ENCODE assay signal across 1 cellular context in genomic region chr19:18518639-18519038, GRCh38.
TF ChIP-seq lines count a peak whose summit lies in the region.

No MANE protein-coding gene starts in this region.

TF ChIP-seq in HepG2, 621 proteins besides CTCF, POLR2A, EP300 and RAD21 (continued from another document and continues in another):
- no peak for TF ChIP-seq SNAI1 (CRISPR knock-in tag; IDR thresholded peaks at IDR 0.05; ENCODE audit: borderline replicate concordance)
- peak; percentile 49; the same call in 1 of the 2 replicates for TF ChIP-seq SIX1 (CRISPR knock-in tag; IDR thresholded peaks at IDR 0.05; ENCODE audit: borderline replicate concordance)
- no peak for TF ChIP-seq ZNF121 (CRISPR knock-in tag; IDR thresholded peaks at IDR 0.05)
- peak; percentile 93 for TF ChIP-seq ZNF710 (CRISPR knock-in tag; IDR thresholded peaks at IDR 0.05; ENCODE audit: borderline replicate concordance)
- TF ChIP-seq ZFP91 (CRISPR knock-in tag; IDR thresholded peaks at IDR 0.05; ENCODE audit: borderline replicate concordance) = no peak
- TF ChIP-seq POLR2G (IDR thresholded peaks at IDR 0.05; ENCODE audit: low read depth, low read length) = no peak
- peak in 1 of 2 experiments; percentile 32; a peak in 1 of 4 replicates for TF ChIP-seq REST (IDR thresholded peaks at IDR 0.05; ENCODE audit: borderline replicate concordance in 1 of 2, low read depth in 1 of 2, low read length in 2 of 2)
- no peak for TF ChIP-seq ZNF552 (CRISPR knock-in tag; IDR thresholded peaks at IDR 0.05; ENCODE audit: borderline replicate concordance)
- no peak for TF ChIP-seq ATF7 (IDR thresholded peaks at IDR 0.05)
- no peak for TF ChIP-seq ATF7 (CRISPR knock-in tag; IDR thresholded peaks at IDR 0.05)
- TF ChIP-seq ZSCAN25 (CRISPR knock-in tag; IDR thresholded peaks at IDR 0.05) = peak; percentile 26; the same call in 1 of the 2 replicates
- 0 out of 2 replicates have a peak, but pooled peaks have one; percentile 51 for TF ChIP-seq RORA (CRISPR knock-in tag; IDR thresholded peaks at IDR 0.05)
- TF ChIP-seq ARID4A (CRISPR knock-in tag; IDR thresholded peaks at IDR 0.05; ENCODE audit: borderline replicate concordance) = peak; percentile 64; the same call in 1 of the 2 replicates
- TF ChIP-seq ARID5B (CRISPR knock-in tag; IDR thresholded peaks at IDR 0.05) = peak; percentile 59
- peak; percentile 46; the same call in 1 of the 2 replicates for TF ChIP-seq SP5 (CRISPR knock-in tag; IDR thresholded peaks at IDR 0.05; ENCODE audit: borderline replicate concordance, low read depth)
- TF ChIP-seq ZNF562 (CRISPR knock-in tag; IDR thresholded peaks at IDR 0.05; ENCODE audit: borderline replicate concordance) = no peak
- peak; percentile 34; the same call in 1 of the 2 replicates for TF ChIP-seq IRF2 (CRISPR knock-in tag; IDR thresholded peaks at IDR 0.05)
- TF ChIP-seq NR2C2 (CRISPR knock-in tag; IDR thresholded peaks at IDR 0.05; ENCODE audit: borderline replicate concordance) = no peak
- peak; percentile 41; the same call in 1 of the 2 replicates for TF ChIP-seq ESRRA (CRISPR knock-in tag; IDR thresholded peaks at IDR 0.05; ENCODE audit: low read depth)
- TF ChIP-seq HINFP (CRISPR knock-in tag; IDR thresholded peaks at IDR 0.05; ENCODE audit: low read depth) = no peak
- TF ChIP-seq NFYB (CRISPR knock-in tag; IDR thresholded peaks at IDR 0.05) = no peak
- TF ChIP-seq JUN (CRISPR knock-in tag; IDR thresholded peaks at IDR 0.05) = no peak
- no peak for TF ChIP-seq ZNF354B (CRISPR knock-in tag; IDR thresholded peaks at IDR 0.05)
- no peak for TF ChIP-seq ZNF703 (CRISPR knock-in tag; IDR thresholded peaks at IDR 0.05; ENCODE audit: borderline replicate concordance)
- no peak for TF ChIP-seq PBX3 (CRISPR knock-in tag; IDR thresholded peaks at IDR 0.05; ENCODE audit: borderline replicate concordance)
- TF ChIP-seq ZNF619 (CRISPR knock-in tag; IDR thresholded peaks at IDR 0.05) = no peak
- TF ChIP-seq ZNF224 (CRISPR knock-in tag; IDR thresholded peaks at IDR 0.05) = no peak
- TF ChIP-seq SIN3B (IDR thresholded peaks at IDR 0.05; ENCODE audit: low read length) = no peak
- TF ChIP-seq CHD4 (IDR thresholded peaks at IDR 0.05; ENCODE audit: borderline replicate concordance, low read length) = no peak
- no peak for TF ChIP-seq EHMT2 (IDR thresholded peaks at IDR 0.05; ENCODE audit: borderline replicate concordance, low read depth, low read length)
- no peak for TF ChIP-seq ZNF512B (CRISPR knock-in tag; IDR thresholded peaks at IDR 0.05; ENCODE audit: borderline replicate concordance)
- TF ChIP-seq ZNF335 (CRISPR knock-in tag; IDR thresholded peaks at IDR 0.05) = no peak
- no peak for TF ChIP-seq ZNF430 (CRISPR knock-in tag; IDR thresholded peaks at IDR 0.05)
- TF ChIP-seq MYC (CRISPR knock-in tag; IDR thresholded peaks at IDR 0.05; ENCODE audit: borderline replicate concordance) = no peak
- no peak for TF ChIP-seq ZBTB3 (CRISPR knock-in tag; IDR thresholded peaks at IDR 0.05; ENCODE audit: borderline replicate concordance, low read depth)
- no peak for TF ChIP-seq ZNF296 (CRISPR knock-in tag; conservative IDR thresholded peaks at IDR 0.05)
